In genomic region chr13:50801087-50801931, GRCh38 we compare ENCODE assay signal across 8 cellular contexts. TPM values are rescaled to one million over a fixed set of nuclear protein-coding genes. Genes with fewer than 3 reads are reported as not detected.
DNase-seq lines count a peak whose midpoint lies in the region; ATAC-seq lines count a peak whose summit lies in the region.

No MANE protein-coding gene starts in this region.

- no peak overlapping the region for H3K4me3 Mint-ChIP-seq in activated CD8-positive, alpha-beta memory T cell treated with anti-CD3 and anti-CD28 coated beads, Interleukin-2, amount 10 ng/mL, durations not matched to agents 7 days and 5 days

- CTCF ChIA-PET in activated CD8-positive, alpha-beta memory T cell treated with anti-CD3 and anti-CD28 coated beads, Interleukin-2, amount 10 ng/mL, durations not matched to agents 7 days and 5 days (lab: Charles Lee) = interaction anchor here (0.7 to 2.2 kb wide), 18 partner anchors 9 to 825 kb away, joined by 3 to 22 read pairs (median 4); no protein-coding TSS in a partner anchor

- H3K27me3 Mint-ChIP-seq in activated CD8-positive, alpha-beta memory T cell treated with anti-CD3 and anti-CD28 coated beads, Interleukin-2, amount 10 ng/mL, durations not matched to agents 7 days and 5 days = peaks cover 4% of the 10 kb centered on the region

- H3K27ac Mint-ChIP-seq in activated CD8-positive, alpha-beta memory T cell treated with anti-CD3 and anti-CD28 coated beads, Interleukin-2, amount 10 ng/mL, durations not matched to agents 7 days and 5 days = peak overlapping the region; percentile 3

- ATAC-seq in GM19463 (IDR thresholded peaks at IDR 0.05; ENCODE audit: unreplicated experiment) = peak; percentile 93
- peak; percentile 99 for ATAC-seq in activated CD8-positive, alpha-beta memory T cell treated with anti-CD3 and anti-CD28 coated beads, Interleukin-2, amount 10 ng/mL, durations not matched to agents 7 days and 5 days

- peaks cover 5% of the 10 kb centered on the region for H3K36me3 Mint-ChIP-seq in activated CD8-positive, alpha-beta memory T cell treated with anti-CD3 and anti-CD28 coated beads, Interleukin-2, amount 10 ng/mL, durations not matched to agents 7 days and 5 days

- peaks cover 27% of the 10 kb centered on the region for H3K4me1 Mint-ChIP-seq in activated CD8-positive, alpha-beta memory T cell treated with anti-CD3 and anti-CD28 coated beads, Interleukin-2, amount 10 ng/mL, durations not matched to agents 7 days and 5 days

- DNase-seq in COLO668 (lab: John Stamatoyannopoulos, UW; ENCODE audit: unreplicated experiment) = peak; percentile 83
- DNase-seq in HPDE6-E6E7 (ENCODE audit: extremely low spot score) = peak; percentile 9
- DNase-seq in NCI-H82 (lab: John Stamatoyannopoulos, UW) = peak; percentile 88
- DNase-seq in activated CD8-positive, alpha-beta memory T cell treated with anti-CD3 and anti-CD28 coated beads, Interleukin-2, amount 10 ng/mL, durations not matched to agents 7 days and 5 days = peak; percentile 80
- peak; percentile 62 for DNase-seq in epidermal melanocyte (ENCODE audit: insufficient read length, low spot score)
- peak; percentile 70 for DNase-seq in mucosa of gallbladder (ENCODE audit: low spot score)
- peak; percentile 7 to 25 for DNase-seq in stimulated activated CD8-positive, alpha-beta memory T cell treated with anti-CD3 and anti-CD28 coated beads, Interleukin-7, amount 100 ng/mL, for 48 hours (ENCODE audit: extremely low read depth in 1 of 2, low read depth in 1 of 2)

- peaks cover 3% of the 10 kb centered on the region for H3K9me3 Mint-ChIP-seq in activated CD8-positive, alpha-beta memory T cell treated with anti-CD3 and anti-CD28 coated beads, Interleukin-2, amount 10 ng/mL, durations not matched to agents 7 days and 5 days (ENCODE audit: low read depth)

RNA-seq across cellular contexts. Expression of gene DLEU7, which starts 42.2 kb away (rescaled TPM):
- not detected for total RNA-seq in activated CD8-positive, alpha-beta memory T cell treated with anti-CD3 and anti-CD28 coated beads, Interleukin-2, amount 10 ng/mL, durations not matched to agents 7 days and 5 days
- 0.60 TPM for total RNA-seq in mucosa of gallbladder

Comparison
In these comparisons a context has a peak if more than half of its experiments do, and no peak if none do; other contexts are left out.
1. Peak in every context shown above with its lines: DNase-seq and ATAC-seq.
2. DNase-seq: peak in every context shown above with its lines; median percentile 88 in NCI-H82; 83 in COLO668; 80 in activated CD8-positive, alpha-beta memory T cell treated with anti-CD3 and anti-CD28 coated beads, Interleukin-2, amount 10 ng/mL, durations not matched to agents 7 days and 5 days; 70 in mucosa of gallbladder; 62 in epidermal melanocyte; 16 in stimulated activated CD8-positive, alpha-beta memory T cell treated with anti-CD3 and anti-CD28 coated beads, Interleukin-7, amount 100 ng/mL, for 48 hours; 9 in HPDE6-E6E7.